ENCODE assay signal across 18 cellular contexts in the genomic region with DNA sequence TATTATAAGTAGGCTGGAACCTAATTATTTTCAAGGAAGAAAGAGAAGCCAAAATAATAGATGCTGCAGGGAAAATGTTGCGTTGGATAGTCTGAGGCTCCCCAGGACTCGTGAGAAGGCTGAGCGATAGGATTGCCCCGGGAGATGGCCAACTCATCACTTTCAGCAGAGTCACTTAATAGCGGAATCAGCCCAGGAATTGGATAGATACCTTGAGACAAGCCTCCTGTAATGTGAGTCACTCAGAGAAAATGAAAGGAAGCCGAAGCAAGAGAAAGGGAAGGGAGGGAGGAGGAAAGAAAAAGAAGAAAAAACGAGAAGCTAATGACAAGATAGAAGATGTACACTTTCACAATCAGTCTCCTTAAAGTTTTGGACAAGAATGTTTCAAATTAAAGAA.
DNase-seq lines count a peak whose midpoint lies in the region; ATAC-seq and TF ChIP-seq lines count a peak whose summit lies in the region.
"Had no signal": no experiment of that assay in that cellular context is flagged by ENCODE, and none has a peak within 500 bp of the region (broad histone marks: within the 10 kb centered on the region; RNA-seq: fewer than 3 reads in every experiment).

No MANE protein-coding gene starts in this region.

- H3K9me3 ChIP-seq in IMR-90 (ENCODE audit: control insufficient read depth, insufficient read depth, low read length) (no peaks in the 10 kb centered on the region), mammary epithelial cell (replicated peaks; ENCODE audit: insufficient read depth, low read length) (no peaks in the 10 kb centered on the region), muscle layer of colon (ENCODE audit: low read length) (no peaks in the 10 kb centered on the region), Caco-2 (no peaks in the 10 kb centered on the region)
- H3K9me3 ChIP-seq: ascending aorta, BE2C, transverse colon had no signal

- intact Hi-C loops in IMR-90 (cut with micrococcal nuclease) (no loop called here), mammary epithelial cell (cut with micrococcal nuclease) (no loop called here), Caco-2 (cut with micrococcal nuclease; ENCODE audit: unreplicated experiment) (no loop called here)

- TF ChIP-seq RAD21 in IMR-90 (IDR thresholded peaks at IDR 0.05; ENCODE audit: low read length): no peak

- H3K9me3 Mint-ChIP-seq in Caco-2 (ENCODE audit: unreplicated experiment): no peaks in the 10 kb centered on the region
- H3K9me3 Mint-ChIP-seq in WTC11: no peaks in the 10 kb centered on the region
- H3K9me3 Mint-ChIP-seq: activated naive CD4-positive, alpha-beta T cell treated with anti-CD3 and anti-CD28 coated beads, Interleukin-2, amount 50 U/mL, for 24 hours had no signal

- no peak overlapping the region for H3K4ac ChIP-seq in IMR-90 (ENCODE audit: low read depth, low read length)

- H3K4me3 ChIP-seq in IMR-90 (ENCODE audit: insufficient read depth, low read depth, low read length) (no peak overlapping the region), mammary epithelial cell (replicated peaks in 1 of 3; ENCODE audit: insufficient read depth in 1 of 3, low read depth in 2 of 3, low read length in 3 of 3) (no peak overlapping the region), muscle layer of colon (ENCODE audit: low read depth in 1 of 2, low read length in 2 of 2) (peak overlapping the region in 1 of 2 donors; percentile 19), Caco-2 (ENCODE audit: low read depth, low read length) (no peak overlapping the region)
- H3K4me3 ChIP-seq: ascending aorta, lung, transverse colon had no signal

- no peaks in the 10 kb centered on the region for H3K36me3 ChIP-seq in IMR-90 (ENCODE audit: control insufficient read depth, insufficient read depth, low read length)
- no peaks in the 10 kb centered on the region for H3K36me3 ChIP-seq in mammary epithelial cell (ENCODE audit: insufficient read depth, low read length)
- H3K36me3 ChIP-seq in muscle layer of colon (ENCODE audit: insufficient read depth, low read length): no peaks in the 10 kb centered on the region
- H3K36me3 ChIP-seq in Caco-2 (ENCODE audit: control insufficient read depth, insufficient read depth, low read length): no peaks in the 10 kb centered on the region
- H3K36me3 ChIP-seq: ascending aorta, BE2C, transverse colon had no signal

- no TSS peak for BruUV-seq in IMR-90 (replicated peaks; lab: Mats Ljungman, UMichigan)
- BruUV-seq in mammary epithelial cell (replicated peaks; lab: Mats Ljungman, UMichigan): no TSS peak
- BruUV-seq in Caco-2 (replicated peaks; lab: Mats Ljungman, UMichigan): no TSS peak

- H3K4me2 ChIP-seq in IMR-90 (ENCODE audit: low read depth, low read length): no peak overlapping the region
- H3K4me2 ChIP-seq in mammary epithelial cell (ENCODE audit: insufficient read depth, low read depth, low read length): peak overlapping the region; percentile 29

- H3K27me3 Mint-ChIP-seq in Caco-2 (ENCODE audit: insufficient read depth, unreplicated experiment) (peaks cover 9% of the 10 kb centered on the region), WTC11 (ENCODE audit: low read depth) (no peaks in the 10 kb centered on the region)

- no peaks in the 10 kb centered on the region for H3K4me1 ChIP-seq in IMR-90 (ENCODE audit: control insufficient read depth, insufficient read depth, low read length)
- H3K4me1 ChIP-seq in mammary epithelial cell (ENCODE audit: insufficient read depth, low read length): peaks cover 3% of the 10 kb centered on the region
- peaks cover 23% of the 10 kb centered on the region for H3K4me1 ChIP-seq in muscle layer of colon (ENCODE audit: insufficient read depth, low read length)
- H3K4me1 ChIP-seq in Caco-2: no peaks in the 10 kb centered on the region
- H3K4me1 ChIP-seq: ascending aorta, transverse colon had no signal

- H4K8ac ChIP-seq in IMR-90 (ENCODE audit: low read depth in 2 of 2, low read length in 2 of 2): no peak overlapping the region

- H4K20me1 ChIP-seq in IMR-90 (ENCODE audit: insufficient read depth, low read length) (no peaks in the 10 kb centered on the region), mammary epithelial cell (ENCODE audit: insufficient read depth, low read length) (no peaks in the 10 kb centered on the region)

- H3K18ac ChIP-seq in IMR-90 (ENCODE audit: low read depth, low read length): no peak overlapping the region

- ATAC-seq in IMR-90 (ENCODE audit: low read depth) (no peak), WTC11 (no peak)

- H3K9ac ChIP-seq in IMR-90 (ENCODE audit: low read depth, low read length) (no peak overlapping the region), mammary epithelial cell (ENCODE audit: insufficient read depth, low read length) (no peak overlapping the region), muscle layer of colon (ENCODE audit: low read length) (peak overlapping the region; percentile 37)

- no peak overlapping the region for H4K91ac ChIP-seq in IMR-90 (ENCODE audit: insufficient read depth, low read depth, low read length)

- H3K27me3 ChIP-seq in IMR-90 (ENCODE audit: control insufficient read depth, insufficient read depth, low read length) (peaks cover 4% of the 10 kb centered on the region; the same call in 1 of the 2 replicates), mammary epithelial cell (ENCODE audit: insufficient read depth, low read length) (no peaks in the 10 kb centered on the region), muscle layer of colon (ENCODE audit: control insufficient read depth in 1 of 2, insufficient read depth in 2 of 2, low read length in 2 of 2) (no peaks in the 10 kb centered on the region), Caco-2 (replicated peaks; ENCODE audit: control insufficient read depth, insufficient read depth, low read length) (no peaks in the 10 kb centered on the region; the same call in 1 of the 2 replicates)
- H3K27me3 ChIP-seq: ascending aorta, transverse colon had no signal

- CTCF ChIA-PET in IMR-90 (lab: Yijun Ruan, JAX): no interaction called here
- CTCF ChIA-PET in mammary epithelial cell (lab: Charles Lee; ENCODE audit: low non-redundant PET): interaction anchor here (0.6 kb wide), 1 partner anchor 24 kb away, joined by 4 read pairs; no protein-coding TSS in a partner anchor
- CTCF ChIA-PET in Caco-2 (lab: Charles Lee): no interaction called here
- CTCF ChIA-PET in WTC11 (lab: Charles Lee): no interaction called here

- H4K5ac ChIP-seq in IMR-90 (ENCODE audit: low read depth, low read length): no peak overlapping the region

- WGBS in IMR-90 (ENCODE audit: extremely low coverage in 2 of 2, insufficient read length in 1 of 2), 2 experiments: no CpG with 5 or more reads among the region's 7 CpGs
- 1% methylated on average over 7 of the region's 7 CpGs for WGBS in mammary epithelial cell (ENCODE audit: low coverage, missing lambda C conversion rate)

- H3K79me1 ChIP-seq in IMR-90 (ENCODE audit: low read depth in 1 of 2, low read length in 2 of 2): no peaks in the 10 kb centered on the region

- H3K23ac ChIP-seq in IMR-90 (ENCODE audit: low read depth, low read length): no peak overlapping the region

- no peak for TF ChIP-seq CTCF in IMR-90 (conservative IDR thresholded peaks at IDR 0.05; ENCODE audit: low read depth, low read length)
- TF ChIP-seq CTCF in mammary epithelial cell (conservative IDR thresholded peaks at IDR 0.05 in 1 of 2, IDR thresholded peaks at IDR 0.05 in 1 of 2; ENCODE audit: extremely low read depth in 1 of 2, insufficient read depth in 1 of 2, low read depth in 1 of 2, low read length in 2 of 2): no peak
- TF ChIP-seq CTCF in Caco-2 (IDR thresholded peaks at IDR 0.05; ENCODE audit: insufficient read depth in 1 of 2, low read depth in 1 of 2, low read length in 1 of 2, severe bottlenecking in 1 of 2, unreplicated experiment in 1 of 2): no peak
- no peak for TF ChIP-seq CTCF in WTC11 (IDR thresholded peaks at IDR 0.05)

- H2AFZ ChIP-seq in IMR-90 (replicated peaks; ENCODE audit: low read length, poor library complexity) (no peak overlapping the region), mammary epithelial cell (ENCODE audit: low read depth, low read length) (peak overlapping the region; percentile 2)

- H3K56ac ChIP-seq in IMR-90 (ENCODE audit: extremely low read depth, insufficient read depth, low read length): no peak overlapping the region

- dilution Hi-C loops in IMR-90 (cut with HindIII; ENCODE audit: low sequenced_read_pairs, unreplicated experiment): no loop called here
- dilution Hi-C loops in mammary epithelial cell (cut with HindIII; ENCODE audit: low sequenced_read_pairs): no loop called here

- H3K36me3 Mint-ChIP-seq in Caco-2 (ENCODE audit: insufficient read depth, unreplicated experiment) (no peaks in the 10 kb centered on the region), WTC11 (no peaks in the 10 kb centered on the region)
- H3K36me3 Mint-ChIP-seq: activated naive CD4-positive, alpha-beta T cell treated with anti-CD3 and anti-CD28 coated beads, Interleukin-2, amount 50 U/mL, for 24 hours had no signal

- no peak overlapping the region for H2AK5ac ChIP-seq in IMR-90 (ENCODE audit: low read depth, low read length)

- POLR2A ChIA-PET in IMR-90 (lab: Charles Lee; ENCODE audit: unreplicated experiment) (no interaction called here), Caco-2 (lab: Charles Lee) (no interaction called here), WTC11 (lab: Charles Lee) (no interaction called here)

- TF ChIP-seq POLR2A in IMR-90 (IDR thresholded peaks at IDR 0.05; ENCODE audit: low read depth, low read length): no peak

- DNase-seq in ACHN: peak; percentile 23
- peak; percentile 6 for DNase-seq in IMR-90
- peak; percentile 65 for DNase-seq in mammary epithelial cell
- no peak for DNase-seq in stimulated activated naive CD4-positive, alpha-beta T cell treated with Interleukin-2 at 50 U/mL for 16 hours (lab: John Stamatoyannopoulos, UW)
- DNase-seq in NCI-H2196 (lab: John Stamatoyannopoulos, UW; ENCODE audit: unreplicated experiment): no peak
- no peak for DNase-seq in Caco-2
- no peak for DNase-seq in WTC11 (ENCODE audit: low spot score)
- DNase-seq: BE2C; central memory CD4-positive, alpha-beta T cell; dermis blood vessel endothelial cell; DMS79 treated with DMSO at 0.1 percent for 48 hours; NCI-H1048; NCI-H1930; transverse colon had no signal

- H3K14ac ChIP-seq in IMR-90 (replicated peaks; ENCODE audit: low read depth, low read length): no peak overlapping the region

- H2BK120ac ChIP-seq in IMR-90 (ENCODE audit: low read depth, low read length): no peak overlapping the region

- H2BK20ac ChIP-seq in IMR-90 (ENCODE audit: low read depth, low read length): no peak overlapping the region

- no peaks in the 10 kb centered on the region for H3K4me1 Mint-ChIP-seq in Caco-2 (ENCODE audit: low read depth, unreplicated experiment)
- H3K4me1 Mint-ChIP-seq in WTC11: peaks cover 15% of the 10 kb centered on the region
- H3K4me1 Mint-ChIP-seq: activated naive CD4-positive, alpha-beta T cell treated with anti-CD3 and anti-CD28 coated beads, Interleukin-2, amount 50 U/mL, for 24 hours had no signal

- in situ Hi-C loops in ACHN (cut with HindIII; ENCODE audit: low pct_ligation_motif_present, low pct_unique_long_range_greater_than_20kb, low sequenced_read_pairs) (no loop called here), IMR-90 (cut with MboI; ENCODE audit: low sequenced_read_pairs) (no loop called here), mammary epithelial cell (cut with MboI; ENCODE audit: low sequenced_read_pairs in 2 of 2) (no loop called here)

- H3K79me2 ChIP-seq in mammary epithelial cell (ENCODE audit: insufficient read depth, low read length): no peaks in the 10 kb centered on the region

- H2AK9ac ChIP-seq in IMR-90 (replicated peaks; ENCODE audit: low read depth, low read length, poor library complexity): no peak overlapping the region

- no peak overlapping the region for H3K27ac ChIP-seq in IMR-90 (ENCODE audit: insufficient read depth, low read length)
- H3K27ac ChIP-seq in mammary epithelial cell (ENCODE audit: insufficient read depth, low read depth, low read length): no peak overlapping the region
- peak overlapping the region; percentile 16 for H3K27ac ChIP-seq in muscle layer of colon (ENCODE audit: low read depth, low read length)
- H3K27ac ChIP-seq: ascending aorta had no signal

- H2BK15ac ChIP-seq in IMR-90 (ENCODE audit: low read depth, low read length): no peak overlapping the region

- no peak overlapping the region for H3K27ac Mint-ChIP-seq in Caco-2 (ENCODE audit: unreplicated experiment)
- no peak overlapping the region for H3K27ac Mint-ChIP-seq in WTC11
- H3K27ac Mint-ChIP-seq: activated naive CD4-positive, alpha-beta T cell treated with anti-CD3 and anti-CD28 coated beads, Interleukin-2, amount 50 U/mL, for 24 hours had no signal

- no peaks in the 10 kb centered on the region for H3K9me1 ChIP-seq in IMR-90 (ENCODE audit: insufficient read depth, low read length)

- no peak overlapping the region for H2BK5ac ChIP-seq in IMR-90 (ENCODE audit: low read depth, low read length, poor library complexity, severe bottlenecking)

- H3K4me3 Mint-ChIP-seq in Caco-2 (ENCODE audit: unreplicated experiment) (no peak overlapping the region), WTC11 (no peak overlapping the region)
- H3K4me3 Mint-ChIP-seq: activated naive CD4-positive, alpha-beta T cell treated with anti-CD3 and anti-CD28 coated beads, Interleukin-2, amount 50 U/mL, for 24 hours had no signal

Comparison
In these comparisons a context has a peak if more than half of its experiments do, and no peak if none do; other contexts are left out.
1. DNase-seq: peak in ACHN (single experiment), IMR-90 (single experiment) and mammary epithelial cell (single experiment); none in stimulated activated naive CD4-positive, alpha-beta T cell treated with Interleukin-2 at 50 U/mL for 16 hours (single experiment), NCI-H2196 (single experiment), Caco-2 (0 of 2) and WTC11 (single experiment).